2 cellular contexts compared by ENCODE assay signal in the genomic region with DNA sequence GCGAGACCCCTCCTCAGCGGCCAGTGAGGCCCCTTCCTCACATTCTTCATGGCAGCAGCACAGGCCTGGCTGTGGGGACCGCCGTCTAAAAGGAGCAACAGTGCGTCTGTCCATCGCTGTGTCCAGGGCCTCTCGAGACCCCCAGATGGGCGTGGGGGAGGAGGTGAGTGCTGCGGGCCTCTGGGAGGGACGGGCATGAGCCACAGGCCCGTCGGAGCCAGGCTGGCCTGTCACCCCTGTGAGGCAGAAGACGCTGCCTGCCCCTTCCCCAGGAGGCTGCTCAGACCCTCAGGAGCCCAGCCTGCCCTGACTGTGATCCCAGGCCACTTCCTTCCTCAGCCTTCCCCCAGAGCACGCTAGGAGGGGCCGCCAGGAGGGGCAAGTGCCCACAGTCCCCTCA.
TF ChIP-seq lines count a peak whose summit lies in the region.

No MANE protein-coding gene starts in this region.

TF ChIP-seq in IMR-90, 13 proteins besides CTCF, POLR2A, EP300 and RAD21:
- TF ChIP-seq MXI1 (IDR thresholded peaks at IDR 0.05; ENCODE audit: borderline replicate concordance, low read depth, low read length) (no peak), MAZ (IDR thresholded peaks at IDR 0.05; ENCODE audit: borderline replicate concordance, low read depth, low read length) (no peak), RCOR1 (IDR thresholded peaks at IDR 0.05; ENCODE audit: insufficient replicate concordance, low read length) (no peak), BHLHE40 (IDR thresholded peaks at IDR 0.05; ENCODE audit: low read depth, low read length) (no peak), SMC3 (IDR thresholded peaks at IDR 0.05; ENCODE audit: low read depth, low read length) (no peak), CEBPB (IDR thresholded peaks at IDR 0.05; ENCODE audit: low read depth, low read length) (no peak), NFE2L2 (IDR thresholded peaks at IDR 0.05; ENCODE audit: low read depth, low read length) (no peak), RFX5 (IDR thresholded peaks at IDR 0.05; ENCODE audit: low read depth, low read length) (no peak), CHD1 (IDR thresholded peaks at IDR 0.05; ENCODE audit: low read depth, low read length) (no peak), ELK1 (IDR thresholded peaks at IDR 0.05; ENCODE audit: borderline replicate concordance, low read depth, low read length) (no peak), MAFK (IDR thresholded peaks at IDR 0.05; ENCODE audit: low read depth, low read length) (no peak), FOS (IDR thresholded peaks at IDR 0.05; ENCODE audit: low read depth, low read length) (no peak)
- TF ChIP-seq, protein P1, sequence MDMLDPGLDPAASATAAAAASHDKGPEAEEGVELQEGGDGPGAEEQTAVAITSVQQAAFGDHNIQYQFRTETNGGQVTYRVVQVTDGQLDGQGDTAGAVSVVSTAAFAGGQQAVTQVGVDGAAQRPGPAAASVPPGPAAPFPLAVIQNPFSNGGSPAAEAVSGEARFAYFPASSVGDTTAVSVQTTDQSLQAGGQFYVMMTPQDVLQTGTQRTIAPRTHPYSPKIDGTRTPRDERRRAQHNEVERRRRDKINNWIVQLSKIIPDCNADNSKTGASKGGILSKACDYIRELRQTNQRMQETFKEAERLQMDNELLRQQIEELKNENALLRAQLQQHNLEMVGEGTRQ (IDR thresholded peaks at IDR 0.05; ENCODE audit: low read depth, low read length), result no peak

TF ChIP-seq in K562, 482 proteins besides CTCF, POLR2A, EP300 and RAD21:
- TF ChIP-seq FIP1L1 (IDR thresholded peaks at IDR 0.05; ENCODE audit: low read depth, low read length, poor library complexity, severe bottlenecking) (peak; percentile 15), SRSF3 (IDR thresholded peaks at IDR 0.05; ENCODE audit: insufficient read depth, low read length) (no peak)
TF ChIP-seq in K562: peak in this region for 1.
